ENCODE assay signal across 9 cellular contexts in the genomic region with DNA sequence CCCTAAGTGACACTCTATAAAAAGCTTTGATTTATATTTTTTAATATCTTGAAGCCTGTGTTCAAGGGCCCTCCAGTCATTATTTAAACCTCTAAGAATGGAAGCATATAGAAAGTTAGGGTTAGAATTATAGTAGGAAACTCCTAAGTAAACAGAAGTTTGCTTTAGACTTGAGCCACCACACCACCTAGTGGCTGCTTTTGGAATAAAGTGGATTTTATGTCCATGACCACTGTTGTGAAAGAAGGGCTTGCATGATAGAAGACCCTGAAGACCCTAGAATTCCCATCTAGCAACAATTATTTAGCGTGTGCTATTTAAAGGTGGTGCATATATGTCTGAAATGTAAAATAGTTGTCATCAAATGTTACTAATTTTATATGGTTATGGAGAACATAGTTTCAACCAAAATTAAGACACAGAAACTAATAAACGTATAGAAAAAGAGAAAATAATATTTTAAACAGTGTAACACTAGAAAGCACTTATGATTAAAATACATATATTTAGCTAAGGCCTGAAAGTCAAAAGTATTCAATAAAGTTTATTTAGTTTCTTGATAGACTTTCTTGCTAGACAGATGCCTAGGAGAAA. TPM values are rescaled to one million over a fixed set of nuclear protein-coding genes. Genes with fewer than 3 reads are reported as not detected.
DNase-seq lines count a peak whose midpoint lies in the region; ATAC-seq and TF ChIP-seq lines count a peak whose summit lies in the region.
"Had no signal": no experiment of that assay in that cellular context is flagged by ENCODE, and none has a peak within 500 bp of the region (broad histone marks: within the 10 kb centered on the region; RNA-seq: fewer than 3 reads in every experiment).

No MANE protein-coding gene starts in this region.

- intact Hi-C loops in PC-9 (cut with micrococcal nuclease; ENCODE audit: unreplicated experiment): loop anchor here (1.0 kb wide), 1 partner anchor 183 kb away; no protein-coding TSS in a partner anchor

- H3K36me3 Mint-ChIP-seq in endothelial cell (ENCODE audit: low read depth, unreplicated experiment) (no peaks in the 10 kb centered on the region), neural progenitor cell (no peaks in the 10 kb centered on the region)

- H3K4me2 ChIP-seq in PC-9: no peak overlapping the region
- no peak overlapping the region for H3K4me2 ChIP-seq in neural progenitor cell

- peak; percentile 83 for ATAC-seq in HG03565 (IDR thresholded peaks at IDR 0.05; ENCODE audit: unreplicated experiment)

- peak; percentile 38 for DNase-seq in SIG-M5 treated with dmso at 0.1 percent for 504 hours (lab: John Stamatoyannopoulos, UW; ENCODE audit: unreplicated experiment)
- DNase-seq in SIG-M5 (lab: John Stamatoyannopoulos, UW): no peak
- peak; percentile 16 for DNase-seq in GM20000 (ENCODE audit: low spot score)
- peak in 1 of 2 experiments; percentile 10 for DNase-seq in PC-9
- peak; percentile 62 for DNase-seq in endothelial cell (ENCODE audit: low spot score)
- peak; percentile 69 for DNase-seq in neural progenitor cell (ENCODE audit: low spot score)
- no peak for DNase-seq in NK-92 (lab: John Stamatoyannopoulos, UW; ENCODE audit: unreplicated experiment)

- H3K36me3 ChIP-seq in PC-9 (ENCODE audit: low read depth) (no peaks in the 10 kb centered on the region), neural progenitor cell (no peaks in the 10 kb centered on the region)

- H3K4me1 Mint-ChIP-seq in endothelial cell (ENCODE audit: unreplicated experiment) (no peaks in the 10 kb centered on the region), neural progenitor cell (no peaks in the 10 kb centered on the region)

- TF ChIP-seq CTCF in GM20000 (IDR thresholded peaks at IDR 0.05; ENCODE audit: extremely low read depth, missing control alignments) (peak; percentile 67), PC-9 (conservative IDR thresholded peaks at IDR 0.05) (peak; percentile 92), endothelial cell (IDR thresholded peaks at IDR 0.05; ENCODE audit: unreplicated experiment) (peak; percentile 92), neural progenitor cell (IDR thresholded peaks at IDR 0.05) (peak; percentile 86)

- H3K79me2 ChIP-seq in PC-9 (ENCODE audit: low read depth): no peaks in the 10 kb centered on the region
- H3K79me2 ChIP-seq in neural progenitor cell (ENCODE audit: low read depth): no peaks in the 10 kb centered on the region

- CTCF ChIA-PET in PC-9 (lab: Charles Lee): no interaction called here

- H3K27me3 ChIP-seq in PC-9 (ENCODE audit: insufficient read depth, low read depth) (no peaks in the 10 kb centered on the region), neural progenitor cell (no peaks in the 10 kb centered on the region)

- no peak overlapping the region for H3K27ac ChIP-seq in PC-9
- H3K27ac ChIP-seq in neural progenitor cell: no peak overlapping the region

- H3K9me3 Mint-ChIP-seq in endothelial cell (ENCODE audit: unreplicated experiment) (no peaks in the 10 kb centered on the region), neural progenitor cell (no peaks in the 10 kb centered on the region)
- H3K9me3 Mint-ChIP-seq: stimulated activated naive CD8-positive, alpha-beta T cell treated with anti-CD3 and anti-CD28 coated beads, Interleukin-15, Interleukin-2, amounts not matched to agents 100 ng/mL and 50 ng/mL, for 24 hours had no signal

- H3F3A ChIP-seq in PC-9 (ENCODE audit: insufficient read depth, low read depth) (no peaks in the 10 kb centered on the region), neural progenitor cell (ENCODE audit: low read depth) (no peaks in the 10 kb centered on the region)

- H2AFZ ChIP-seq in PC-9 (no peak overlapping the region), neural progenitor cell (replicated peaks) (no peak overlapping the region)

- BruUV-seq in PC-9 (replicated peaks; lab: Mats Ljungman, UMichigan): no TSS peak

- H3K27ac Mint-ChIP-seq in endothelial cell (ENCODE audit: unreplicated experiment) (no peak overlapping the region), neural progenitor cell (no peak overlapping the region)
- H3K27ac Mint-ChIP-seq: stimulated activated naive CD8-positive, alpha-beta T cell treated with anti-CD3 and anti-CD28 coated beads, Interleukin-15, Interleukin-2, amounts not matched to agents 100 ng/mL and 50 ng/mL, for 24 hours had no signal

- H3K4me3 Mint-ChIP-seq in endothelial cell (ENCODE audit: unreplicated experiment) (no peak overlapping the region), neural progenitor cell (no peak overlapping the region)
- H3K4me3 Mint-ChIP-seq: stimulated activated naive CD8-positive, alpha-beta T cell treated with anti-CD3 and anti-CD28 coated beads, Interleukin-15, Interleukin-2, amounts not matched to agents 100 ng/mL and 50 ng/mL, for 24 hours had no signal

- H3K9me2 ChIP-seq in PC-9 (ENCODE audit: insufficient read depth): no peaks in the 10 kb centered on the region

- no peak overlapping the region for H3K4me3 ChIP-seq in PC-9
- H3K4me3 ChIP-seq in neural progenitor cell: no peak overlapping the region

- no peaks in the 10 kb centered on the region for H3K4me1 ChIP-seq in PC-9 (replicated peaks; ENCODE audit: insufficient read depth)
- no peaks in the 10 kb centered on the region for H3K4me1 ChIP-seq in neural progenitor cell

- POLR2A ChIA-PET in PC-9 (lab: Charles Lee; ENCODE audit: unreplicated experiment): no interaction called here

- no peaks in the 10 kb centered on the region; the same call in 1 of the 2 replicates for H4K20me1 ChIP-seq in PC-9 (ENCODE audit: insufficient read depth)
- no peaks in the 10 kb centered on the region for H4K20me1 ChIP-seq in neural progenitor cell (ENCODE audit: low read depth)

- no peaks in the 10 kb centered on the region for H3K9me3 ChIP-seq in PC-9 (ENCODE audit: insufficient read depth, low read depth)
- no peaks in the 10 kb centered on the region for H3K9me3 ChIP-seq in neural progenitor cell (ENCODE audit: low read depth)

- H3K9ac ChIP-seq in neural progenitor cell: no peak overlapping the region

- no peaks in the 10 kb centered on the region for H3K27me3 Mint-ChIP-seq in endothelial cell (ENCODE audit: unreplicated experiment)
- H3K27me3 Mint-ChIP-seq in neural progenitor cell (ENCODE audit: insufficient read depth, low read depth): no peaks in the 10 kb centered on the region
- H3K27me3 Mint-ChIP-seq: stimulated activated naive CD8-positive, alpha-beta T cell treated with anti-CD3 and anti-CD28 coated beads, Interleukin-15, Interleukin-2, amounts not matched to agents 100 ng/mL and 50 ng/mL, for 24 hours had no signal

RNA-seq across cellular contexts. Expression of a gene that starts 21.3 kb away (rescaled TPM):
- 4.2 and 5.2 TPM in 2 replicates for total RNA-seq in PC-9 (2021)
- 1.1 TPM for total RNA-seq in endothelial cell (ENCODE audit: unreplicated experiment)
- total RNA-seq in neural progenitor cell (ENCODE audit: low replicate concordance): 4.7 and 25.5 TPM in 2 replicates

RNA-seq across cellular contexts. Expression of a gene that starts 21.4 kb away (rescaled TPM):
- total RNA-seq in PC-9 (2021): not detected in 2 replicates
- 0.59 TPM for total RNA-seq in endothelial cell (ENCODE audit: unreplicated experiment)
- 4.3 and 5.0 TPM in 2 replicates for total RNA-seq in neural progenitor cell (ENCODE audit: low replicate concordance)

Comparison
In these comparisons a context has a peak if more than half of its experiments do, and no peak if none do; other contexts are left out.
1. DNase-seq: peak in SIG-M5 treated with dmso at 0.1 percent for 504 hours (single experiment), GM20000 (single experiment), endothelial cell (single experiment) and neural progenitor cell (single experiment); none in SIG-M5 (single experiment) and NK-92 (single experiment).
2. Peak in every context shown above with its lines, with median percentiles within 50 percentile points of each other: CTCF ChIP-seq.